ENCODE assay signal across 1 cellular context in genomic region chr1:156725683-156726280, GRCh38.
TF ChIP-seq lines count a peak whose summit lies in the region.

No MANE protein-coding gene starts in this region.

TF ChIP-seq in SK-N-SH, 30 proteins besides CTCF, POLR2A, EP300 and RAD21 (continued from another document):
- TF ChIP-seq, protein P1, sequence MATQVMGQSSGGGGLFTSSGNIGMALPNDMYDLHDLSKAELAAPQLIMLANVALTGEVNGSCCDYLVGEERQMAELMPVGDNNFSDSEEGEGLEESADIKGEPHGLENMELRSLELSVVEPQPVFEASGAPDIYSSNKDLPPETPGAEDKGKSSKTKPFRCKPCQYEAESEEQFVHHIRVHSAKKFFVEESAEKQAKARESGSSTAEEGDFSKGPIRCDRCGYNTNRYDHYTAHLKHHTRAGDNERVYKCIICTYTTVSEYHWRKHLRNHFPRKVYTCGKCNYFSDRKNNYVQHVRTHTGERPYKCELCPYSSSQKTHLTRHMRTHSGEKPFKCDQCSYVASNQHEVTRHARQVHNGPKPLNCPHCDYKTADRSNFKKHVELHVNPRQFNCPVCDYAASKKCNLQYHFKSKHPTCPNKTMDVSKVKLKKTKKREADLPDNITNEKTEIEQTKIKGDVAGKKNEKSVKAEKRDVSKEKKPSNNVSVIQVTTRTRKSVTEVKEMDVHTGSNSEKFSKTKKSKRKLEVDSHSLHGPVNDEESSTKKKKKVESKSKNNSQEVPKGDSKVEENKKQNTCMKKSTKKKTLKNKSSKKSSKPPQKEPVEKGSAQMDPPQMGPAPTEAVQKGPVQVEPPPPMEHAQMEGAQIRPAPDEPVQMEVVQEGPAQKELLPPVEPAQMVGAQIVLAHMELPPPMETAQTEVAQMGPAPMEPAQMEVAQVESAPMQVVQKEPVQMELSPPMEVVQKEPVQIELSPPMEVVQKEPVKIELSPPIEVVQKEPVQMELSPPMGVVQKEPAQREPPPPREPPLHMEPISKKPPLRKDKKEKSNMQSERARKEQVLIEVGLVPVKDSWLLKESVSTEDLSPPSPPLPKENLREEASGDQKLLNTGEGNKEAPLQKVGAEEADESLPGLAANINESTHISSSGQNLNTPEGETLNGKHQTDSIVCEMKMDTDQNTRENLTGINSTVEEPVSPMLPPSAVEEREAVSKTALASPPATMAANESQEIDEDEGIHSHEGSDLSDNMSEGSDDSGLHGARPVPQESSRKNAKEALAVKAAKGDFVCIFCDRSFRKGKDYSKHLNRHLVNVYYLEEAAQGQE (IDR thresholded peaks at IDR 0.05; ENCODE audit: low read depth, low read length) = no peak
- no peak for TF ChIP-seq TAF1 (IDR thresholded peaks at IDR 0.05; ENCODE audit: borderline replicate concordance, low read depth, low read length)
- TF ChIP-seq RFX5 (IDR thresholded peaks at IDR 0.05; ENCODE audit: low read length) = no peak
- TF ChIP-seq, protein P2, sequence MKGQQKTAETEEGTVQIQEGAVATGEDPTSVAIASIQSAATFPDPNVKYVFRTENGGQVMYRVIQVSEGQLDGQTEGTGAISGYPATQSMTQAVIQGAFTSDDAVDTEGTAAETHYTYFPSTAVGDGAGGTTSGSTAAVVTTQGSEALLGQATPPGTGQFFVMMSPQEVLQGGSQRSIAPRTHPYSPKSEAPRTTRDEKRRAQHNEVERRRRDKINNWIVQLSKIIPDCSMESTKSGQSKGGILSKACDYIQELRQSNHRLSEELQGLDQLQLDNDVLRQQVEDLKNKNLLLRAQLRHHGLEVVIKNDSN (IDR thresholded peaks at IDR 0.05; ENCODE audit: borderline replicate concordance, low read depth) = no peak
- no peak for TF ChIP-seq FOSL2 (IDR thresholded peaks at IDR 0.05; ENCODE audit: borderline replicate concordance, low read depth)
- no peak for TF ChIP-seq GATA2 (CRISPR knock-in tag; IDR thresholded peaks at IDR 0.05)
- 0 out of 2 replicates have a peak, but pooled peaks have one; percentile 32 for TF ChIP-seq SIN3A (IDR thresholded peaks at IDR 0.05; ENCODE audit: borderline replicate concordance, low read depth, low read length)
- TF ChIP-seq POLR2AphosphoS5 (IDR thresholded peaks at IDR 0.05; ENCODE audit: low read depth, low read length) = no peak
- no peak for TF ChIP-seq FOXM1 (IDR thresholded peaks at IDR 0.05; ENCODE audit: low read depth)
- TF ChIP-seq, protein P3, sequence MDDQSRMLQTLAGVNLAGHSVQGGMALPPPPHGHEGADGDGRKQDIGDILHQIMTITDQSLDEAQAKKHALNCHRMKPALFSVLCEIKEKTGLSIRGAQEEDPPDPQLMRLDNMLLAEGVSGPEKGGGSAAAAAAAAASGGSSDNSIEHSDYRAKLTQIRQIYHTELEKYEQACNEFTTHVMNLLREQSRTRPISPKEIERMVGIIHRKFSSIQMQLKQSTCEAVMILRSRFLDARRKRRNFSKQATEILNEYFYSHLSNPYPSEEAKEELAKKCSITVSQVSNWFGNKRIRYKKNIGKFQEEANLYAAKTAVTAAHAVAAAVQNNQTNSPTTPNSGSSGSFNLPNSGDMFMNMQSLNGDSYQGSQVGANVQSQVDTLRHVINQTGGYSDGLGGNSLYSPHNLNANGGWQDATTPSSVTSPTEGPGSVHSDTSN (IDR thresholded peaks at IDR 0.05) = no peak
- TF ChIP-seq JUND (IDR thresholded peaks at IDR 0.05) = no peak
- no peak for TF ChIP-seq ELF1 (IDR thresholded peaks at IDR 0.05)
- no peak for TF ChIP-seq MEF2A (IDR thresholded peaks at IDR 0.05; ENCODE audit: borderline replicate concordance, low read depth)
- peak; percentile 52; the same call in 1 of the 2 replicates for TF ChIP-seq GABPA (IDR thresholded peaks at IDR 0.05; ENCODE audit: low read depth)
- TF ChIP-seq CHD2 (IDR thresholded peaks at IDR 0.05; ENCODE audit: low read length, partially characterized antibody) = no peak
- peak; percentile 33; the same call in 1 of the 2 replicates for TF ChIP-seq RCOR1 (IDR thresholded peaks at IDR 0.05; ENCODE audit: low read length)
- TF ChIP-seq YY1 (IDR thresholded peaks at IDR 0.05; ENCODE audit: low read depth) = no peak
- TF ChIP-seq RXRA (IDR thresholded peaks at IDR 0.05; ENCODE audit: borderline replicate concordance, low read depth) = no peak
- TF ChIP-seq NFIC (IDR thresholded peaks at IDR 0.05; ENCODE audit: borderline replicate concordance) = no peak
- TF ChIP-seq MXI1 (IDR thresholded peaks at IDR 0.05; ENCODE audit: low read depth, low read length) = peak; percentile 90
- peak; percentile 32; the same call in 1 of the 2 replicates for TF ChIP-seq NRF1 (IDR thresholded peaks at IDR 0.05; ENCODE audit: low read depth, low read length)
- TF ChIP-seq, protein P4, sequence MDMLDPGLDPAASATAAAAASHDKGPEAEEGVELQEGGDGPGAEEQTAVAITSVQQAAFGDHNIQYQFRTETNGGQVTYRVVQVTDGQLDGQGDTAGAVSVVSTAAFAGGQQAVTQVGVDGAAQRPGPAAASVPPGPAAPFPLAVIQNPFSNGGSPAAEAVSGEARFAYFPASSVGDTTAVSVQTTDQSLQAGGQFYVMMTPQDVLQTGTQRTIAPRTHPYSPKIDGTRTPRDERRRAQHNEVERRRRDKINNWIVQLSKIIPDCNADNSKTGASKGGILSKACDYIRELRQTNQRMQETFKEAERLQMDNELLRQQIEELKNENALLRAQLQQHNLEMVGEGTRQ (IDR thresholded peaks at IDR 0.05; ENCODE audit: borderline replicate concordance, low read depth, low read length) = no peak
- TF ChIP-seq FOXJ3 (CRISPR knock-in tag; IDR thresholded peaks at IDR 0.05) = no peak
- TF ChIP-seq MAX (IDR thresholded peaks at IDR 0.05; ENCODE audit: low read depth) = peak; percentile 40; the same call in 1 of the 2 replicates
- TF ChIP-seq SMC3 (IDR thresholded peaks at IDR 0.05; ENCODE audit: low read depth, low read length) = peak; percentile 99
- TF ChIP-seq ZBTB33 (IDR thresholded peaks at IDR 0.05; ENCODE audit: borderline replicate concordance, low read depth) = no peak
- no peak for TF ChIP-seq IRF3 (IDR thresholded peaks at IDR 0.05; ENCODE audit: low read depth, low read length)
- TF ChIP-seq TCF12 (IDR thresholded peaks at IDR 0.05) = no peak
- no peak for TF ChIP-seq EZH2phosphoT487 (IDR thresholded peaks at IDR 0.05; ENCODE audit: borderline replicate concordance, low read depth)
TF ChIP-seq in SK-N-SH: peak in this region for 7.
